Comparison of ENCODE assay signal across 1 cellular context in the genomic region with DNA sequence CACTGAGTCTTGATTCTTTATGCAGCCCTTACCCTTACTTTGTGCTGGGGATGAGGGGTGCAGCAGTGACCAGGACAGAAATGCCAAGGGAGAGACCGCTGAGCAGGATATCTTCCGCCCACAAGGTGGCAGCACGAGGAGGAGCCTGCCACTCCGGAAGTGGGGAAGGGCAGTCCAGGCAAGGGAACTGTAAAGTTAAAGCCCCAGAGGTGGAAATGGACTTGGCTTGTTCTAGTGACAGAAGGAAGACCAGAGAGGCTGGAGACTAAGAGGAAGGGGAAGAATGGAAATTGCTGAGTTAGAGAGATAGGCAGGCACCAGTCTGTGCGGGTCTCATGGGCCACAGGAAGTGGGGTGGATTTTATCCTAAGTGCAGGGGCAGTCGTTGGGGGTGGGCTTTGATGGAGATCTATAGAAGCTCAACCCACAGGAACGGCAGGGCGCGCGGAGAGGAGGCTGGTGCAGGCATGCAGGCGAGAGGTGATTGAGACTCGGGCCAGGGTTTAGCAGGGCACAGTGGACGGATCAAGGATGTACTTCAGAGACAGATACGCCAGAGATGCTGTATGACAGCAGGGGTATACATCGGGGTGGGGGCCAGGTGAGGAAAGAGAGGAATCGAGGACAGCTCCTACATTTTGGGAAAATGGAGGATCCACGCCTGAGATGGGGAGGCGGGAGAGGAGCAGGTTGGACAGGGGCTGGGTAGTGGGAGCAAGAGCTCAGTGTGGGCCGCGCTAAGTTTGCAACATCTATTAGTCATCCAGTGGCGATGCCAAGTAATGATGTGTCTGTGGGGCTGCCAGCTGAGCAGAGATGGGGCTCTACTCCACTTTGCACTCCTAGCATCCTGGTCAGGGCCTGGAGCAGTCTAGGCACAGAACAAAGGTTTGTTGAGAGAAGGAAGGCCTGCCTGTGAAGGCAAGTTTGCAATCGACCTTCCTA.
TF ChIP-seq lines count a peak whose summit lies in the region.

No MANE protein-coding gene starts in this region.

TF ChIP-seq in HepG2, 621 proteins besides CTCF, POLR2A, EP300 and RAD21 (continued from another document):
- TF ChIP-seq ZNF567 (CRISPR knock-in tag; IDR thresholded peaks at IDR 0.05; ENCODE audit: borderline replicate concordance) (no peak), BORCS8-MEF2B (CRISPR knock-in tag; IDR thresholded peaks at IDR 0.05) (no peak), ZC3H13 (CRISPR knock-in tag; IDR thresholded peaks at IDR 0.05) (peak; percentile 39; the same call in 1 of the 2 replicates), CREBL2 (CRISPR knock-in tag; IDR thresholded peaks at IDR 0.05; ENCODE audit: borderline replicate concordance) (no peak), SRSF4 (IDR thresholded peaks at IDR 0.05; ENCODE audit: low read depth, low read length, poor library complexity, severe bottlenecking) (no peak), PHF8 (CRISPR knock-in tag; IDR thresholded peaks at IDR 0.05) (0 out of 2 replicates have a peak, but pooled peaks have one; percentile 17), SMC3 (IDR thresholded peaks at IDR 0.05; ENCODE audit: low read length) (peak; percentile 65), ELK4 (CRISPR knock-in tag; IDR thresholded peaks at IDR 0.05; ENCODE audit: borderline replicate concordance) (no peak), ZNF703 (CRISPR knock-in tag; IDR thresholded peaks at IDR 0.05; ENCODE audit: borderline replicate concordance) (no peak), ZFY (CRISPR knock-in tag; IDR thresholded peaks at IDR 0.05) (no peak), YEATS4 (CRISPR knock-in tag; IDR thresholded peaks at IDR 0.05; ENCODE audit: borderline replicate concordance) (no peak), ZFP41 (CRISPR knock-in tag; IDR thresholded peaks at IDR 0.05; ENCODE audit: borderline replicate concordance) (no peak), MAZ (IDR thresholded peaks at IDR 0.05; ENCODE audit: borderline replicate concordance, low read depth, low read length) (no peak), MAZ (CRISPR knock-in tag; IDR thresholded peaks at IDR 0.05; ENCODE audit: low read depth) (peak; percentile 20; the same call in 1 of the 2 replicates), ELF3 (CRISPR knock-in tag; IDR thresholded peaks at IDR 0.05) (peak; percentile 41; the same call in 1 of the 2 replicates), TBP (CRISPR knock-in tag; IDR thresholded peaks at IDR 0.05) (no peak), ZNF572 (CRISPR knock-in tag; IDR thresholded peaks at IDR 0.05) (no peak), ZNF614 (CRISPR knock-in tag; IDR thresholded peaks at IDR 0.05; ENCODE audit: borderline replicate concordance) (peak; percentile 45; the same call in 1 of the 2 replicates), ATF7-NPFF (CRISPR knock-in tag; IDR thresholded peaks at IDR 0.05; ENCODE audit: low read depth) (no peak), ZNF367 (CRISPR knock-in tag; IDR thresholded peaks at IDR 0.05; ENCODE audit: borderline replicate concordance) (no peak), U2AF1 (optimal IDR thresholded peaks at IDR 0.05; ENCODE audit: low read depth, low read length) (peak; percentile 73), STAG1 (CRISPR knock-in tag; IDR thresholded peaks at IDR 0.05) (peak; percentile 60), ZNF430 (CRISPR knock-in tag; IDR thresholded peaks at IDR 0.05) (no peak), HOXA3 (CRISPR knock-in tag; IDR thresholded peaks at IDR 0.05) (peak; percentile 42; the same call in 1 of the 2 replicates), ATRX (CRISPR knock-in tag; IDR thresholded peaks at IDR 0.05; ENCODE audit: borderline replicate concordance) (no peak), ZNF382 (CRISPR knock-in tag; IDR thresholded peaks at IDR 0.05; ENCODE audit: borderline replicate concordance) (no peak), SAP130 (CRISPR knock-in tag; IDR thresholded peaks at IDR 0.05; ENCODE audit: low read depth) (peak; percentile 77), BCL3 (CRISPR knock-in tag; IDR thresholded peaks at IDR 0.05) (no peak), KMT2A (CRISPR knock-in tag; IDR thresholded peaks at IDR 0.05) (0 out of 2 replicates have a peak, but pooled peaks have one; percentile 20), FOSL2 (CRISPR knock-in tag; IDR thresholded peaks at IDR 0.05) (peak; percentile 17; the same call in 1 of the 2 replicates), ELF1 (CRISPR knock-in tag; IDR thresholded peaks at IDR 0.05) (peak; percentile 98), REPIN1 (CRISPR knock-in tag; IDR thresholded peaks at IDR 0.05; ENCODE audit: borderline replicate concordance, low read depth) (0 out of 2 replicates have a peak, but pooled peaks have one; percentile 18), ZNF878 (CRISPR knock-in tag; IDR thresholded peaks at IDR 0.05) (no peak)
- TF ChIP-seq, protein P1, sequence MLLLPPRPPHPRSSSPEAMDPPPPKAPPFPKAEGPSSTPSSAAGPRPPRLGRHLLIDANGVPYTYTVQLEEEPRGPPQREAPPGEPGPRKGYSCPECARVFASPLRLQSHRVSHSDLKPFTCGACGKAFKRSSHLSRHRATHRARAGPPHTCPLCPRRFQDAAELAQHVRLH (CRISPR knock-in tag; IDR thresholded peaks at IDR 0.05; ENCODE audit: borderline replicate concordance, low read depth) = 0 out of 2 replicates have a peak, but pooled peaks have one; percentile 46
- TF ChIP-seq, protein P2, sequence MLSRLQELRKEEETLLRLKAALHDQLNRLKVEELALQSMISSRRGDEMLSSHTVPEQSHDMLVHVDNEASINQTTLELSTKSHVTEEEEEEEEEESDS (CRISPR knock-in tag; IDR thresholded peaks at IDR 0.05; ENCODE audit: borderline replicate concordance) = no peak
- TF ChIP-seq, protein P3, sequence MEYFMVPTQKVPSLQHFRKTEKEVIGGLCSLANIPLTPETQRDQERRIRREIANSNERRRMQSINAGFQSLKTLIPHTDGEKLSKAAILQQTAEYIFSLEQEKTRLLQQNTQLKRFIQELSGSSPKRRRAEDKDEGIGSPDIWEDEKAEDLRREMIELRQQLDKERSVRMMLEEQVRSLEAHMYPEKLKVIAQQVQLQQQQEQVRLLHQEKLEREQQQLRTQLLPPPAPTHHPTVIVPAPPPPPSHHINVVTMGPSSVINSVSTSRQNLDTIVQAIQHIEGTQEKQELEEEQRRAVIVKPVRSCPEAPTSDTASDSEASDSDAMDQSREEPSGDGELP (IDR thresholded peaks at IDR 0.05; ENCODE audit: borderline replicate concordance, low read depth) = no peak
- TF ChIP-seq, protein P4, sequence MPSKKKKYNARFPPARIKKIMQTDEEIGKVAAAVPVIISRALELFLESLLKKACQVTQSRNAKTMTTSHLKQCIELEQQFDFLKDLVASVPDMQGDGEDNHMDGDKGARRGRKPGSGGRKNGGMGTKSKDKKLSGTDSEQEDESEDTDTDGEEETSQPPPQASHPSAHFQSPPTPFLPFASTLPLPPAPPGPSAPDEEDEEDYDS (CRISPR knock-in tag; IDR thresholded peaks at IDR 0.05) = no peak
- TF ChIP-seq, protein P5, sequence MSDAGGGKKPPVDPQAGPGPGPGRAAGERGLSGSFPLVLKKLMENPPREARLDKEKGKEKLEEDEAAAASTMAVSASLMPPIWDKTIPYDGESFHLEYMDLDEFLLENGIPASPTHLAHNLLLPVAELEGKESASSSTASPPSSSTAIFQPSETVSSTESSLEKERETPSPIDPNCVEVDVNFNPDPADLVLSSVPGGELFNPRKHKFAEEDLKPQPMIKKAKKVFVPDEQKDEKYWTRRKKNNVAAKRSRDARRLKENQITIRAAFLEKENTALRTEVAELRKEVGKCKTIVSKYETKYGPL (CRISPR knock-in tag; IDR thresholded peaks at IDR 0.05) = no peak
